In the genomic region with DNA sequence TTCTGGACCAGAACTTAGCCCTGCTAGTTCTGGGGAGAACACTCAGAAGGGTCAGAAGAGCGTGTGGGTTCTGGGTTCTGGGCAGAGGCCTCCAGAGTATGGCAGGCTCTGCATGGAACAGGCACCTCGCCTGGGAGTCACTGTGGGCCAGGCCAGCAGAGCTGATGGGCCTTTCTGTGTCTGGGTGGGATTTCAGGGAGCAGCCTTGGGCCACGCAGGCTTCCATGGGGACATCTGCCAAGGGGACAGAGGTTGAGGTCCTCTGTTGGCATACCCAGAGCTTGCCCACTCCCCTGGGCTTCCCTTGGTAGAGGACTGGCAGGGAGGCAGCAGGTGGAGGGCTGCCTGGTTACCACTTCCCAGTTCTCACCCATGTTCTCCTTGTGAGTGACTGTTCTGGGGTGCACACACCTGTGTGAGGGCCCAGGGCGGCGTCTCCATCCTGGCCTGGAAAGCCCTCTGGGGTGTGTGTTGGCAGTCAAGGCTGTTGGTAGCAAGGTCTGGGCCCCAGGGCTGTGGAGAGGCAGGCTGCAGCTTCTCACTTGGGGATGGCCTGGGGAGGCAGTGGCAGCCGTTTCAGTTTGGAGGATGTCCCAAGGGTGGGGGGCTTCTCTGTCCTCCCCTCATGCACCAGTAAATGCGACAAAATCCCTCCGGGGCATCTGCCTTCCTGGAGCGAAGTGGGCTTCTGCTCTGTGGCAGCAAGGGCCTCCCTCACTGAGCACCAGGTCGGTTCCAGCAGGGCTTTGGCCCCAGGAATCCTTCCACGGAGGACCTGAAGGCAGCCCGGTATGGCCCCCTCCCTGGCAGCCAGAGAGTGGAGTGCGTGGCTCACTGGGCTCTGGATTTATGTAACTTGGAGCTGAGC, we compare ENCODE assay signal across 28 cellular contexts.
"Had no signal": no experiment of that assay in that cellular context is flagged by ENCODE, and none has a peak within 500 bp of the region (broad histone marks: within the 10 kb centered on the region; RNA-seq: fewer than 3 reads in every experiment).

No MANE protein-coding gene starts in this region.

- H3K4me3 Mint-ChIP-seq: activated naive CD8-positive, alpha-beta T cell; effector memory CD8-positive, alpha-beta T cell; nephron progenitor cell; T-helper 17 cell had no signal

- H3K27me3 Mint-ChIP-seq: activated naive CD8-positive, alpha-beta T cell had no signal

- H3K4me1 Mint-ChIP-seq: nephron progenitor cell had no signal

- H3K27ac Mint-ChIP-seq: activated naive CD8-positive, alpha-beta T cell; nephron progenitor cell; T-helper 17 cell had no signal

- H3K4me3 ChIP-seq: adrenal gland, body of pancreas, coronary artery, gastroesophageal sphincter, hepatocyte, lung, mucosa of descending colon, ovary, prostate gland, tibial nerve had no signal

- H3K36me3 Mint-ChIP-seq: activated naive CD8-positive, alpha-beta T cell had no signal

- H3K9me3 ChIP-seq: adrenal gland, body of pancreas, gastroesophageal sphincter, mucosa of descending colon, ovary, prostate gland, tibial nerve had no signal

- H3K79me2 ChIP-seq: hepatocyte had no signal

- H2AFZ ChIP-seq: hepatocyte had no signal

- H3K36me3 ChIP-seq: adrenal gland, gastroesophageal sphincter, ovary, prostate gland, tibial nerve, WERI-Rb-1 had no signal

- FAIRE-seq: endothelial cell of umbilical vein, keratinocyte had no signal

- H3K4me1 ChIP-seq: adrenal gland, body of pancreas, gastroesophageal sphincter, prostate gland, tibial nerve had no signal

- ATAC-seq: activated CD4-positive, CD25-positive, alpha-beta regulatory T cell treated with anti-CD3 and anti-CD28 coated beads, Interleukin-2, amount 50 U/mL, for 24 hours; body of pancreas; effector memory CD8-positive, alpha-beta T cell; gastroesophageal sphincter; mucosa of descending colon; T-helper 17 cell had no signal

- DNase-seq: activated CD4-positive, alpha-beta T cell treated with anti-CD3 and anti-CD28 coated beads for 48 hours; activated CD4-positive, alpha-beta T cell treated with anti-CD3 and anti-CD28 coated beads, Interleukin-2, amount 50 U/mL, for 48 hours; activated CD8-positive, alpha-beta memory T cell treated with anti-CD3 and anti-CD28 coated beads, Interleukin-2, amount 50 U/mL, for 4 hours; activated gamma-delta T cell; activated T-cell treated with anti-CD3 and anti-CD28 coated beads, Interleukin-2, amount 50 U/mL, for 1 hour; body of pancreas; cerebellar nuclear complex; effector memory CD8-positive, alpha-beta T cell; mesendoderm; mucosa of descending colon; nephron progenitor cell; retina; stimulated activated naive CD4-positive, alpha-beta T cell; T-helper 17 cell; T1000; WERI-Rb-1 had no signal

- H3K9me3 Mint-ChIP-seq: effector memory CD8-positive, alpha-beta T cell had no signal

- H3K27me3 ChIP-seq: adrenal gland, body of pancreas, gastroesophageal sphincter, hepatocyte, ovary, tibial nerve had no signal

- H3K27ac ChIP-seq: adrenal gland, body of pancreas, coronary artery, gastroesophageal sphincter, hepatocyte, ovary, prostate gland, tibial nerve, WERI-Rb-1 had no signal

- H3K4me2 ChIP-seq: hepatocyte had no signal
